Comparison of ENCODE assay signal across 1 cellular context in genomic region chr1:9306006-9306405, GRCh38.
TF ChIP-seq lines count a peak whose summit lies in the region.

No MANE protein-coding gene starts in this region.

TF ChIP-seq in HepG2, 621 proteins besides CTCF, POLR2A, EP300 and RAD21:
- no peak for TF ChIP-seq JUNB (CRISPR knock-in tag; IDR thresholded peaks at IDR 0.05; ENCODE audit: borderline replicate concordance)
- no peak for TF ChIP-seq GMEB2 (CRISPR knock-in tag; IDR thresholded peaks at IDR 0.05; ENCODE audit: low read depth)
- TF ChIP-seq, protein P1, sequence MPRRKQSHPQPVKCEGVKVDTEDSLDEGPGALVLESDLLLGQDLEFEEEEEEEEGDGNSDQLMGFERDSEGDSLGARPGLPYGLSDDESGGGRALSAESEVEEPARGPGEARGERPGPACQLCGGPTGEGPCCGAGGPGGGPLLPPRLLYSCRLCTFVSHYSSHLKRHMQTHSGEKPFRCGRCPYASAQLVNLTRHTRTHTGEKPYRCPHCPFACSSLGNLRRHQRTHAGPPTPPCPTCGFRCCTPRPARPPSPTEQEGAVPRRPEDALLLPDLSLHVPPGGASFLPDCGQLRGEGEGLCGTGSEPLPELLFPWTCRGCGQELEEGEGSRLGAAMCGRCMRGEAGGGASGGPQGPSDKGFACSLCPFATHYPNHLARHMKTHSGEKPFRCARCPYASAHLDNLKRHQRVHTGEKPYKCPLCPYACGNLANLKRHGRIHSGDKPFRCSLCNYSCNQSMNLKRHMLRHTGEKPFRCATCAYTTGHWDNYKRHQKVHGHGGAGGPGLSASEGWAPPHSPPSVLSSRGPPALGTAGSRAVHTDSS (CRISPR knock-in tag; conservative IDR thresholded peaks at IDR 0.05), result no peak
- TF ChIP-seq HMG20B (CRISPR knock-in tag; conservative IDR thresholded peaks at IDR 0.05), result no peak
- TF ChIP-seq, protein P2, sequence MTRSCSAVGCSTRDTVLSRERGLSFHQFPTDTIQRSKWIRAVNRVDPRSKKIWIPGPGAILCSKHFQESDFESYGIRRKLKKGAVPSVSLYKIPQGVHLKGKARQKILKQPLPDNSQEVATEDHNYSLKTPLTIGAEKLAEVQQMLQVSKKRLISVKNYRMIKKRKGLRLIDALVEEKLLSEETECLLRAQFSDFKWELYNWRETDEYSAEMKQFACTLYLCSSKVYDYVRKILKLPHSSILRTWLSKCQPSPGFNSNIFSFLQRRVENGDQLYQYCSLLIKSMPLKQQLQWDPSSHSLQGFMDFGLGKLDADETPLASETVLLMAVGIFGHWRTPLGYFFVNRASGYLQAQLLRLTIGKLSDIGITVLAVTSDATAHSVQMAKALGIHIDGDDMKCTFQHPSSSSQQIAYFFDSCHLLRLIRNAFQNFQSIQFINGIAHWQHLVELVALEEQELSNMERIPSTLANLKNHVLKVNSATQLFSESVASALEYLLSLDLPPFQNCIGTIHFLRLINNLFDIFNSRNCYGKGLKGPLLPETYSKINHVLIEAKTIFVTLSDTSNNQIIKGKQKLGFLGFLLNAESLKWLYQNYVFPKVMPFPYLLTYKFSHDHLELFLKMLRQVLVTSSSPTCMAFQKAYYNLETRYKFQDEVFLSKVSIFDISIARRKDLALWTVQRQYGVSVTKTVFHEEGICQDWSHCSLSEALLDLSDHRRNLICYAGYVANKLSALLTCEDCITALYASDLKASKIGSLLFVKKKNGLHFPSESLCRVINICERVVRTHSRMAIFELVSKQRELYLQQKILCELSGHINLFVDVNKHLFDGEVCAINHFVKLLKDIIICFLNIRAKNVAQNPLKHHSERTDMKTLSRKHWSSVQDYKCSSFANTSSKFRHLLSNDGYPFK (CRISPR knock-in tag; IDR thresholded peaks at IDR 0.05; ENCODE audit: borderline replicate concordance), result no peak
- no peak for TF ChIP-seq KDM4B (CRISPR knock-in tag; IDR thresholded peaks at IDR 0.05)
- TF ChIP-seq ZFP36L1 (CRISPR knock-in tag; IDR thresholded peaks at IDR 0.05), result no peak
- no peak for TF ChIP-seq DPF2 (CRISPR knock-in tag; IDR thresholded peaks at IDR 0.05; ENCODE audit: borderline replicate concordance, low read depth)
- no peak for TF ChIP-seq ZNF660 (CRISPR knock-in tag; IDR thresholded peaks at IDR 0.05; ENCODE audit: borderline replicate concordance, low read depth)
- TF ChIP-seq ATF6 (CRISPR knock-in tag; conservative IDR thresholded peaks at IDR 0.05), result no peak
- TF ChIP-seq, protein P3, sequence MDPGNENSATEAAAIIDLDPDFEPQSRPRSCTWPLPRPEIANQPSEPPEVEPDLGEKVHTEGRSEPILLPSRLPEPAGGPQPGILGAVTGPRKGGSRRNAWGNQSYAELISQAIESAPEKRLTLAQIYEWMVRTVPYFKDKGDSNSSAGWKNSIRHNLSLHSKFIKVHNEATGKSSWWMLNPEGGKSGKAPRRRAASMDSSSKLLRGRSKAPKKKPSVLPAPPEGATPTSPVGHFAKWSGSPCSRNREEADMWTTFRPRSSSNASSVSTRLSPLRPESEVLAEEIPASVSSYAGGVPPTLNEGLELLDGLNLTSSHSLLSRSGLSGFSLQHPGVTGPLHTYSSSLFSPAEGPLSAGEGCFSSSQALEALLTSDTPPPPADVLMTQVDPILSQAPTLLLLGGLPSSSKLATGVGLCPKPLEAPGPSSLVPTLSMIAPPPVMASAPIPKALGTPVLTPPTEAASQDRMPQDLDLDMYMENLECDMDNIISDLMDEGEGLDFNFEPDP (CRISPR knock-in tag; conservative IDR thresholded peaks at IDR 0.05), result no peak
- TF ChIP-seq ZC3H13 (CRISPR knock-in tag; IDR thresholded peaks at IDR 0.05), result no peak
- TF ChIP-seq ZNF556 (CRISPR knock-in tag; IDR thresholded peaks at IDR 0.05; ENCODE audit: borderline replicate concordance), result no peak
- TF ChIP-seq SNAPC4 (CRISPR knock-in tag; IDR thresholded peaks at IDR 0.05), result no peak
- no peak for TF ChIP-seq ZNF264 (CRISPR knock-in tag; IDR thresholded peaks at IDR 0.05)
- no peak for TF ChIP-seq GFI1 (CRISPR knock-in tag; IDR thresholded peaks at IDR 0.05; ENCODE audit: borderline replicate concordance)
- no peak for TF ChIP-seq MTA1 (CRISPR knock-in tag; IDR thresholded peaks at IDR 0.05; ENCODE audit: borderline replicate concordance)
- TF ChIP-seq ARID3A (IDR thresholded peaks at IDR 0.05; ENCODE audit: low read depth, low read length), result no peak
- TF ChIP-seq ASH2L (IDR thresholded peaks at IDR 0.05; ENCODE audit: insufficient read length, low read depth, low read length), result no peak
- TF ChIP-seq ZNF614 (CRISPR knock-in tag; IDR thresholded peaks at IDR 0.05; ENCODE audit: borderline replicate concordance), result no peak
